In genomic region chr17:16352838-16353701, GRCh38 we compare ENCODE assay signal across 8 cellular contexts. TPM values are rescaled to one million over a fixed set of nuclear protein-coding genes. Genes with fewer than 3 reads are reported as not detected.
A peak's percentile ranks its signal among the peaks of the same experiment; 100 is the strongest.
DNase-seq lines count a peak whose midpoint lies in the region; ATAC-seq and TF ChIP-seq lines count a peak whose summit lies in the region.

CENPV (minus strand) TSS chr17:16353469; CDS start chr17:16353436, 33 bp downstream.

- peak; percentile 67 for TF ChIP-seq CTCF in GM10248 (IDR thresholded peaks at IDR 0.05; ENCODE audit: control extremely low read depth, extremely low read depth, low read depth, missing control alignments)

- POLR2A ChIA-PET in GM10248 (lab: Yijun Ruan, JAX): interaction anchor here (1.4 kb wide), 2 partner anchors 11 to 28 kb away, joined by 5 to 13 read pairs; partner anchors contain the start of gene UBB

- peak within 1 kb of the TSS; percentile 78 for H3K4me3 ChIP-seq in HAP-1

- peak; percentile 75 for ATAC-seq in left colon

- peak within 1 kb of the TSS; percentile 26 for H3K27ac ChIP-seq in caudate nucleus (ENCODE audit: low read depth, low read length)

- H3K9me3 ChIP-seq in HAP-1: no peaks in the 10 kb centered on the region

- in situ Hi-C loops in HAP-1 (cut with MboI; ENCODE audit: low sequenced_read_pairs): no loop called here

- peaks cover 23% of the 10 kb centered on the region for H3K36me3 ChIP-seq in HAP-1 (replicated peaks)

- no peaks in the 10 kb centered on the region for H3K27me3 ChIP-seq in HAP-1 (ENCODE audit: low read depth)

- intact Hi-C loops in left colon (cut with DNase I, micrococcal nuclease): no loop called here

- DNase-seq in GM10248 (ENCODE audit: extremely low spot score): peak; percentile 85
- peak; percentile 57 to 79 for DNase-seq in HAP-1 (ENCODE audit: low spot score in 2 of 2)
- DNase-seq in NCI-H128 (lab: John Stamatoyannopoulos, UW; ENCODE audit: unreplicated experiment): peak; percentile 12
- DNase-seq in activated CD4-positive, CD25-positive, alpha-beta regulatory T cell (lab: John Stamatoyannopoulos, UW): peak; percentile 41 to 52 (median 46)
- peak in 41 of 61 donors; percentile 5 to 68 (median 43) for DNase-seq in caudate nucleus (lab: John Stamatoyannopoulos, UW)
- peak; percentile 42 to 76 for DNase-seq in left colon
- peak; percentile 60 for DNase-seq in stimulated activated CD4-positive, alpha-beta T cell treated with anti-CD3 and anti-CD28 coated beads, Interleukin-2, amount 100 ng/mL, for 4 hours (ENCODE audit: low read depth)
- DNase-seq in medulla oblongata (ENCODE audit: extremely low spot score): no peak

- peaks cover 27% of the 10 kb centered on the region for H3K4me1 ChIP-seq in HAP-1

- CTCF ChIA-PET in GM10248 (lab: Yijun Ruan, JAX): interaction anchor here (0.6 to 11.0 kb wide), 19 partner anchors 10 to 183 kb away, joined by 3 to 112 read pairs (median 3); partner anchors contain the start of gene TRPV2

RNA-seq across cellular contexts. Expression of gene CENPV, which starts in this region (rescaled TPM):
- total RNA-seq in left colon: 10 to 100 TPM; 44.5 to 62.3 TPM
